1 cellular context compared by ENCODE assay signal in the genomic region with DNA sequence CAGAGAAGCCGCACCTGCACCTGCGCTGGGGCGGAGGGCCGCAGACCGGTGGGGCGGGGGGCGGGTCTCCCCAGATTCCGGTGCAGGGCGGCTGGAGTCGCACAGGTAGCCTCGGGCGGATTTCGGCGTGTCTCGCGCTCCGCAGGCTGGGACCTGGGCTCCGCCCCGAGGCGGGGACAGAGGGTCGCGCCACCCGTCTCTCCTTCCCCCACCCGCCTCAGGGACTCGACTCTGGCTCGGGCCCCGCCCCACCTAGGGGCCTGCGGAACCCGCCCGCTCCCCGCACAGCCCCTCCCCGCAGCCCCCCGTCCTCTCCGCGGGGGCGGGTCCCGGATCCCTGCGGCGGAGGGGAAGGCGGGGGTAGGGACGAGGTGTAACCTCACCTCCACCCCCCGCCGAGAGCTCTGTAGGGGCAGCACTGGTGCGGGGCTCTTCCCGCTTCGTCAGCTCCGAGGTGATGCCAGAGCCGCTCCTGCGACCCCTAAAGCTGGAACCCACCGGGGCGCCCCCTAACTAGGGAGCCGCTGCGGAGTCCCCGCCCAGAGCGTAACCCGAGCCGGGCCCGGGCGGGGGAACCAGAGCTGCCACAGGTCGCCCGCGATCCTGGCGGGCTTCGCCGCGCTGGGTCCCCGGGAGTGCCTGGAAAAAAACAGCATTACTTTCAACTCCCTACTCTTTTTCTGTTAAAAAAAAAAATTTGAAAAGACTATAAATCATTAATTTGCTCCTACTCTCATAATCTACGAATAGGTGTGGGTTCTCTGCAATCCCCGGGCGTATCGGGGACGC.
TF ChIP-seq lines count a peak whose summit lies in the region.

A gene with protein sequence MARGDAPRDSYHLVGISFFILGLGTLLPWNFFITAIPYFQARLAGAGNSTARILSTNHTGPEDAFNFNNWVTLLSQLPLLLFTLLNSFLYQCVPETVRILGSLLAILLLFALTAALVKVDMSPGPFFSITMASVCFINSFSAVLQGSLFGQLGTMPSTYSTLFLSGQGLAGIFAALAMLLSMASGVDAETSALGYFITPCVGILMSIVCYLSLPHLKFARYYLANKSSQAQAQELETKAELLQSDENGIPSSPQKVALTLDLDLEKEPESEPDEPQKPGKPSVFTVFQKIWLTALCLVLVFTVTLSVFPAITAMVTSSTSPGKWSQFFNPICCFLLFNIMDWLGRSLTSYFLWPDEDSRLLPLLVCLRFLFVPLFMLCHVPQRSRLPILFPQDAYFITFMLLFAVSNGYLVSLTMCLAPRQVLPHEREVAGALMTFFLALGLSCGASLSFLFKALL (minus strand): TSS at position 134 of the 789 bp plus-strand sequence. CDS start 169 bp downstream, outside the sequence.

TF ChIP-seq in HEK293, 187 proteins besides CTCF, POLR2A, EP300 and RAD21 (continued from another document and continues in another):
- TF ChIP-seq, protein P1, sequence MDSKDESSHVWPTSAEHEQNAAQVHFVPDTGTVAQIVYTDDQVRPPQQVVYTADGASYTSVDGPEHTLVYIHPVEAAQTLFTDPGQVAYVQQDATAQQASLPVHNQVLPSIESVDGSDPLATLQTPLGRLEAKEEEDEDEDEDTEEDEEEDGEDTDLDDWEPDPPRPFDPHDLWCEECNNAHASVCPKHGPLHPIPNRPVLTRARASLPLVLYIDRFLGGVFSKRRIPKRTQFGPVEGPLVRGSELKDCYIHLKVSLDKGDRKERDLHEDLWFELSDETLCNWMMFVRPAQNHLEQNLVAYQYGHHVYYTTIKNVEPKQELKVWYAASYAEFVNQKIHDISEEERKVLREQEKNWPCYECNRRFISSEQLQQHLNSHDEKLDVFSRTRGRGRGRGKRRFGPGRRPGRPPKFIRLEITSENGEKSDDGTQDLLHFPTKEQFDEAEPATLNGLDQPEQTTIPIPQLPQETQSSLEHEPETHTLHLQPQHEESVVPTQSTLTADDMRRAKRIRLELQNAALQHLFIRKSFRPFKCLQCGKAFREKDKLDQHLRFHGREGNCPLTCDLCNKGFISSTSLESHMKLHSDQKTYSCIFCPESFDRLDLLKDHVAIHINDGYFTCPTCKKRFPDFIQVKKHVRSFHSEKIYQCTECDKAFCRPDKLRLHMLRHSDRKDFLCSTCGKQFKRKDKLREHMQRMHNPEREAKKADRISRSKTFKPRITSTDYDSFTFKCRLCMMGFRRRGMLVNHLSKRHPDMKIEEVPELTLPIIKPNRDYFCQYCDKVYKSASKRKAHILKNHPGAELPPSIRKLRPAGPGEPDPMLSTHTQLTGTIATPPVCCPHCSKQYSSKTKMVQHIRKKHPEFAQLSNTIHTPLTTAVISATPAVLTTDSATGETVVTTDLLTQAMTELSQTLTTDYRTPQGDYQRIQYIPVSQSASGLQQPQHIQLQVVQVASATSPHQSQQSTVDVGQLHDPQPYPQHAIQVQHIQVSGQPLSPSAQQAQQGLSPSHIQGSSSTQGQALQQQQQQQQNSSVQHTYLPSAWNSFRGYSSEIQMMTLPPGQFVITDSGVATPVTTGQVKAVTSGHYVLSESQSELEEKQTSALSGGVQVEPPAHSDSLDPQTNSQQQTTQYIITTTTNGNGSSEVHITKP (tag by site-specific recombination; IDR thresholded peaks at IDR 0.05): 0 out of 2 replicates have a peak, but pooled peaks have one; percentile 36
- TF ChIP-seq SP2 (tag by site-specific recombination; IDR thresholded peaks at IDR 0.05): peak; percentile 75
- TF ChIP-seq TCF7L2 (IDR thresholded peaks at IDR 0.05; ENCODE audit: borderline replicate concordance, low read depth, low read length): no peak
- peak; percentile 89 for TF ChIP-seq ZBTB48 (tag by site-specific recombination; IDR thresholded peaks at IDR 0.05)
- TF ChIP-seq YY1 (tag by site-specific recombination; IDR thresholded peaks at IDR 0.05): no peak
- no peak for TF ChIP-seq ZNF24 (tag by site-specific recombination; IDR thresholded peaks at IDR 0.05)
- TF ChIP-seq ZNF791 (tag by site-specific recombination; IDR thresholded peaks at IDR 0.05): no peak
- peak; percentile 92 for TF ChIP-seq ZEB2 (tag by site-specific recombination; IDR thresholded peaks at IDR 0.05)
- TF ChIP-seq ZNF157 (tag by site-specific recombination; IDR thresholded peaks at IDR 0.05): no peak
- TF ChIP-seq, protein P2, sequence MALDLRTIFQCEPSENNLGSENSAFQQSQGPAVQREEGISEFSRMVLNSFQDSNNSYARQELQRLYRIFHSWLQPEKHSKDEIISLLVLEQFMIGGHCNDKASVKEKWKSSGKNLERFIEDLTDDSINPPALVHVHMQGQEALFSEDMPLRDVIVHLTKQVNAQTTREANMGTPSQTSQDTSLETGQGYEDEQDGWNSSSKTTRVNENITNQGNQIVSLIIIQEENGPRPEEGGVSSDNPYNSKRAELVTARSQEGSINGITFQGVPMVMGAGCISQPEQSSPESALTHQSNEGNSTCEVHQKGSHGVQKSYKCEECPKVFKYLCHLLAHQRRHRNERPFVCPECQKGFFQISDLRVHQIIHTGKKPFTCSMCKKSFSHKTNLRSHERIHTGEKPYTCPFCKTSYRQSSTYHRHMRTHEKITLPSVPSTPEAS (tag by site-specific recombination; IDR thresholded peaks at IDR 0.05): no peak
- no peak for TF ChIP-seq ZNF510 (tag by site-specific recombination; IDR thresholded peaks at IDR 0.05; ENCODE audit: insufficient replicate concordance)
- no peak for TF ChIP-seq ZNF146 (tag by site-specific recombination; IDR thresholded peaks at IDR 0.05)
- TF ChIP-seq, protein P3, sequence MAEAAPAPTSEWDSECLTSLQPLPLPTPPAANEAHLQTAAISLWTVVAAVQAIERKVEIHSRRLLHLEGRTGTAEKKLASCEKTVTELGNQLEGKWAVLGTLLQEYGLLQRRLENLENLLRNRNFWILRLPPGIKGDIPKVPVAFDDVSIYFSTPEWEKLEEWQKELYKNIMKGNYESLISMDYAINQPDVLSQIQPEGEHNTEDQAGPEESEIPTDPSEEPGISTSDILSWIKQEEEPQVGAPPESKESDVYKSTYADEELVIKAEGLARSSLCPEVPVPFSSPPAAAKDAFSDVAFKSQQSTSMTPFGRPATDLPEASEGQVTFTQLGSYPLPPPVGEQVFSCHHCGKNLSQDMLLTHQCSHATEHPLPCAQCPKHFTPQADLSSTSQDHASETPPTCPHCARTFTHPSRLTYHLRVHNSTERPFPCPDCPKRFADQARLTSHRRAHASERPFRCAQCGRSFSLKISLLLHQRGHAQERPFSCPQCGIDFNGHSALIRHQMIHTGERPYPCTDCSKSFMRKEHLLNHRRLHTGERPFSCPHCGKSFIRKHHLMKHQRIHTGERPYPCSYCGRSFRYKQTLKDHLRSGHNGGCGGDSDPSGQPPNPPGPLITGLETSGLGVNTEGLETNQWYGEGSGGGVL (tag by site-specific recombination; IDR thresholded peaks at IDR 0.05): peak; percentile 98
- TF ChIP-seq ZNF211 (tag by site-specific recombination; IDR thresholded peaks at IDR 0.05; ENCODE audit: low read depth): no peak
- no peak for TF ChIP-seq ZNF366 (tag by site-specific recombination; conservative IDR thresholded peaks at IDR 0.05)
- TF ChIP-seq IKZF3 (tag by site-specific recombination; IDR thresholded peaks at IDR 0.05): peak; percentile 51
- TF ChIP-seq ZNF843 (tag by site-specific recombination; IDR thresholded peaks at IDR 0.05): 0 out of 2 replicates have a peak, but pooled peaks have one; percentile 0
- no peak for TF ChIP-seq RBAK (tag by site-specific recombination; IDR thresholded peaks at IDR 0.05)
- TF ChIP-seq ZNF610 (tag by site-specific recombination; IDR thresholded peaks at IDR 0.05; ENCODE audit: borderline replicate concordance): peak; percentile 39; the same call in 1 of the 2 replicates
- TF ChIP-seq ZNF501 (tag by site-specific recombination; IDR thresholded peaks at IDR 0.05): peak; percentile 10; the same call in 1 of the 2 replicates
- no peak for TF ChIP-seq ZNF302 (tag by site-specific recombination; IDR thresholded peaks at IDR 0.05; ENCODE audit: low read depth)
- TF ChIP-seq ZNF664 (tag by site-specific recombination; IDR thresholded peaks at IDR 0.05): no peak
- TF ChIP-seq ZNF530 (tag by site-specific recombination; IDR thresholded peaks at IDR 0.05; ENCODE audit: low read depth): no peak
- TF ChIP-seq, protein P4, sequence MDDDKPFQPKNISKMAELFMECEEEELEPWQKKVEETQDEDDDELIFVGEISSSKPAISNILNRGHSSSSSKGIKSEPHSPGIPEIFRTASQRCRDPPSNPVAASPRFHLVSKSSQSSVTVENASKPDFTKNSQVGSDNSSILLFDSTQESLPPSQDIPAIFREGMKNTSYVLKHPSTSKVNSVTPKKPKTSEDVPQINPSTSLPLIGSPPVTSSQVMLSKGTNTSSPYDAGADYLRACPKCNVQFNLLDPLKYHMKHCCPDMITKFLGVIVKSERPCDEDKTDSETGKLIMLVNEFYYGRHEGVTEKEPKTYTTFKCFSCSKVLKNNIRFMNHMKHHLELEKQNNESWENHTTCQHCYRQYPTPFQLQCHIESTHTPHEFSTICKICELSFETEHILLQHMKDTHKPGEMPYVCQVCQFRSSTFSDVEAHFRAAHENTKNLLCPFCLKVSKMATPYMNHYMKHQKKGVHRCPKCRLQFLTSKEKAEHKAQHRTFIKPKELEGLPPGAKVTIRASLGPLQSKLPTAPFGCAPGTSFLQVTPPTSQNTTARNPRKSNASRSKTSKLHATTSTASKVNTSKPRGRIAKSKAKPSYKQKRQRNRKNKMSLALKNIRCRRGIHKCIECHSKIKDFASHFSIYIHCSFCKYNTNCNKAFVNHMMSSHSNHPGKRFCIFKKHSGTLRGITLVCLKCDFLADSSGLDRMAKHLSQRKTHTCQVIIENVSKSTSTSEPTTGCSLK (tag by site-specific recombination; IDR thresholded peaks at IDR 0.05): no peak
- TF ChIP-seq, protein P5, sequence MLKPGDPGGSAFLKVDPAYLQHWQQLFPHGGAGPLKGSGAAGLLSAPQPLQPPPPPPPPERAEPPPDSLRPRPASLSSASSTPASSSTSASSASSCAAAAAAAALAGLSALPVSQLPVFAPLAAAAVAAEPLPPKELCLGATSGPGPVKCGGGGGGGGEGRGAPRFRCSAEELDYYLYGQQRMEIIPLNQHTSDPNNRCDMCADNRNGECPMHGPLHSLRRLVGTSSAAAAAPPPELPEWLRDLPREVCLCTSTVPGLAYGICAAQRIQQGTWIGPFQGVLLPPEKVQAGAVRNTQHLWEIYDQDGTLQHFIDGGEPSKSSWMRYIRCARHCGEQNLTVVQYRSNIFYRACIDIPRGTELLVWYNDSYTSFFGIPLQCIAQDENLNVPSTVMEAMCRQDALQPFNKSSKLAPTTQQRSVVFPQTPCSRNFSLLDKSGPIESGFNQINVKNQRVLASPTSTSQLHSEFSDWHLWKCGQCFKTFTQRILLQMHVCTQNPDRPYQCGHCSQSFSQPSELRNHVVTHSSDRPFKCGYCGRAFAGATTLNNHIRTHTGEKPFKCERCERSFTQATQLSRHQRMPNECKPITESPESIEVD (tag by site-specific recombination; IDR thresholded peaks at IDR 0.05): no peak
- TF ChIP-seq SCRT2 (tag by site-specific recombination; IDR thresholded peaks at IDR 0.05): peak; percentile 91
- TF ChIP-seq KLF8 (tag by site-specific recombination; IDR thresholded peaks at IDR 0.05): peak; percentile 81
- peak; percentile 60 for TF ChIP-seq SCRT1 (tag by site-specific recombination; IDR thresholded peaks at IDR 0.05; ENCODE audit: borderline replicate concordance)
- no peak for TF ChIP-seq GLI4 (tag by site-specific recombination; IDR thresholded peaks at IDR 0.05)
- TF ChIP-seq KLF9 (tag by site-specific recombination; IDR thresholded peaks at IDR 0.05; ENCODE audit: low read depth): peak; percentile 86
- TF ChIP-seq ZNF2 (tag by site-specific recombination; IDR thresholded peaks at IDR 0.05): no peak
- TF ChIP-seq KLF10 (tag by site-specific recombination; IDR thresholded peaks at IDR 0.05): peak; percentile 72
- TF ChIP-seq, protein P6, sequence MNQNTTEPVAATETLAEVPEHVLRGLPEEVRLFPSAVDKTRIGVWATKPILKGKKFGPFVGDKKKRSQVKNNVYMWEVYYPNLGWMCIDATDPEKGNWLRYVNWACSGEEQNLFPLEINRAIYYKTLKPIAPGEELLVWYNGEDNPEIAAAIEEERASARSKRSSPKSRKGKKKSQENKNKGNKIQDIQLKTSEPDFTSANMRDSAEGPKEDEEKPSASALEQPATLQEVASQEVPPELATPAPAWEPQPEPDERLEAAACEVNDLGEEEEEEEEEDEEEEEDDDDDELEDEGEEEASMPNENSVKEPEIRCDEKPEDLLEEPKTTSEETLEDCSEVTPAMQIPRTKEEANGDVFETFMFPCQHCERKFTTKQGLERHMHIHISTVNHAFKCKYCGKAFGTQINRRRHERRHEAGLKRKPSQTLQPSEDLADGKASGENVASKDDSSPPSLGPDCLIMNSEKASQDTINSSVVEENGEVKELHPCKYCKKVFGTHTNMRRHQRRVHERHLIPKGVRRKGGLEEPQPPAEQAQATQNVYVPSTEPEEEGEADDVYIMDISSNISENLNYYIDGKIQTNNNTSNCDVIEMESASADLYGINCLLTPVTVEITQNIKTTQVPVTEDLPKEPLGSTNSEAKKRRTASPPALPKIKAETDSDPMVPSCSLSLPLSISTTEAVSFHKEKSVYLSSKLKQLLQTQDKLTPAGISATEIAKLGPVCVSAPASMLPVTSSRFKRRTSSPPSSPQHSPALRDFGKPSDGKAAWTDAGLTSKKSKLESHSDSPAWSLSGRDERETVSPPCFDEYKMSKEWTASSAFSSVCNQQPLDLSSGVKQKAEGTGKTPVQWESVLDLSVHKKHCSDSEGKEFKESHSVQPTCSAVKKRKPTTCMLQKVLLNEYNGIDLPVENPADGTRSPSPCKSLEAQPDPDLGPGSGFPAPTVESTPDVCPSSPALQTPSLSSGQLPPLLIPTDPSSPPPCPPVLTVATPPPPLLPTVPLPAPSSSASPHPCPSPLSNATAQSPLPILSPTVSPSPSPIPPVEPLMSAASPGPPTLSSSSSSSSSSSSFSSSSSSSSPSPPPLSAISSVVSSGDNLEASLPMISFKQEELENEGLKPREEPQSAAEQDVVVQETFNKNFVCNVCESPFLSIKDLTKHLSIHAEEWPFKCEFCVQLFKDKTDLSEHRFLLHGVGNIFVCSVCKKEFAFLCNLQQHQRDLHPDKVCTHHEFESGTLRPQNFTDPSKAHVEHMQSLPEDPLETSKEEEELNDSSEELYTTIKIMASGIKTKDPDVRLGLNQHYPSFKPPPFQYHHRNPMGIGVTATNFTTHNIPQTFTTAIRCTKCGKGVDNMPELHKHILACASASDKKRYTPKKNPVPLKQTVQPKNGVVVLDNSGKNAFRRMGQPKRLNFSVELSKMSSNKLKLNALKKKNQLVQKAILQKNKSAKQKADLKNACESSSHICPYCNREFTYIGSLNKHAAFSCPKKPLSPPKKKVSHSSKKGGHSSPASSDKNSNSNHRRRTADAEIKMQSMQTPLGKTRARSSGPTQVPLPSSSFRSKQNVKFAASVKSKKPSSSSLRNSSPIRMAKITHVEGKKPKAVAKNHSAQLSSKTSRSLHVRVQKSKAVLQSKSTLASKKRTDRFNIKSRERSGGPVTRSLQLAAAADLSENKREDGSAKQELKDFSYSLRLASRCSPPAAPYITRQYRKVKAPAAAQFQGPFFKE (tag by site-specific recombination; IDR thresholded peaks at IDR 0.05; ENCODE audit: borderline replicate concordance): no peak
- no peak for TF ChIP-seq ZNF548 (tag by site-specific recombination; IDR thresholded peaks at IDR 0.05)
- TF ChIP-seq ZBTB17 (tag by site-specific recombination; IDR thresholded peaks at IDR 0.05): peak; percentile 28; the same call in 1 of the 2 replicates
- TF ChIP-seq ZNF10 (tag by site-specific recombination; IDR thresholded peaks at IDR 0.05): peak; percentile 84
- TF ChIP-seq ZNF223 (tag by site-specific recombination; IDR thresholded peaks at IDR 0.05): no peak
